23 cellular contexts compared by ENCODE assay signal in genomic region chr4:4884611-4885010, GRCh38. TPM values are rescaled to one million over a fixed set of nuclear protein-coding genes. Genes with fewer than 3 reads are reported as not detected.
"Had no signal": no experiment of that assay in that cellular context is flagged by ENCODE, and none has a peak within 500 bp of the region (broad histone marks: within the 10 kb centered on the region; RNA-seq: fewer than 3 reads in every experiment).

No MANE protein-coding gene starts in this region.

- H3K36me3 ChIP-seq: colonic mucosa, gastrocnemius medialis, pancreas, right lobe of liver, thyroid gland had no signal

- H3K9me3 Mint-ChIP-seq: memory B cell; natural killer cell; stimulated activated naive CD8-positive, alpha-beta T cell treated with anti-CD3 and anti-CD28 coated beads, Interleukin-15, amount 100 ng/mL, for 72 hours had no signal

- H3K4me1 ChIP-seq: colonic mucosa, gastrocnemius medialis, pancreas, right lobe of liver, thyroid gland had no signal

- H3K27ac ChIP-seq: colonic mucosa, gastrocnemius medialis, pancreas, right lobe of liver, thyroid gland had no signal

- ATAC-seq: gastrocnemius medialis; left lobe of liver; natural killer cell; pancreas; right lobe of liver; stimulated activated naive CD8-positive, alpha-beta T cell treated with anti-CD3 and anti-CD28 coated beads, Interleukin-15, amount 100 ng/mL, for 72 hours had no signal

- H3K4me3 Mint-ChIP-seq: memory B cell; natural killer cell; stimulated activated naive CD8-positive, alpha-beta T cell treated with anti-CD3 and anti-CD28 coated beads, Interleukin-15, amount 100 ng/mL, for 72 hours had no signal

- DNase-seq: colonic mucosa; effector CD4-positive, alpha-beta T cell; foreskin fibroblast; gastrocnemius medialis; head of caudate nucleus; kidney; natural killer cell; pancreas; right lobe of liver; stimulated activated CD4-positive, alpha-beta T cell treated with anti-CD3 and anti-CD28 coated beads, Interleukin-12 subunit alpha, Interleukin-12 subunit beta, amount 100 ng/mL, for 4 hours; stimulated activated CD4-positive, alpha-beta T cell treated with anti-CD3 and anti-CD28 coated beads, Interleukin-1b, Interleukin-23, amount 100 ng/mL, for 48 hours; stimulated activated CD4-positive, alpha-beta T cell treated with anti-CD3 and anti-CD28 coated beads, Interleukin-4, amount 100 ng/mL, for 1 hour; stimulated activated CD8-positive, alpha-beta memory T cell treated with anti-CD3 and anti-CD28 coated beads, Interleukin-4, amount 100 ng/mL, for 48 hours; stimulated activated naive CD4-positive, alpha-beta T cell; stimulated activated naive CD8-positive, alpha-beta T cell treated with anti-CD3 and anti-CD28 coated beads, Interleukin-15, amount 100 ng/mL, for 72 hours; thyroid gland; trophoblast cell had no signal

- H3K4me3 ChIP-seq: colonic mucosa, gastrocnemius medialis, lung, pancreas, right lobe of liver, smooth muscle cell, thyroid gland had no signal

- H3K4me1 Mint-ChIP-seq: natural killer cell; stimulated activated naive CD8-positive, alpha-beta T cell treated with anti-CD3 and anti-CD28 coated beads, Interleukin-15, amount 100 ng/mL, for 72 hours had no signal

- H3K27me3 ChIP-seq: colonic mucosa, pancreas, right lobe of liver, thyroid gland had no signal

- H3K27ac Mint-ChIP-seq: memory B cell; natural killer cell; progenitor cell of endocrine pancreas; stimulated activated naive CD8-positive, alpha-beta T cell treated with anti-CD3 and anti-CD28 coated beads, Interleukin-15, amount 100 ng/mL, for 72 hours had no signal

- H3K4me2 ChIP-seq: smooth muscle cell had no signal

- H3K36me3 Mint-ChIP-seq: memory B cell, natural killer cell had no signal

- H3K9me3 ChIP-seq: colonic mucosa, gastrocnemius medialis, pancreas, right lobe of liver, thyroid gland had no signal

RNA-seq across cellular contexts. Expression of gene MSX1, which starts 25.1 kb away (rescaled TPM):
- total RNA-seq: mononuclear cell, natural killer cell had no signal
